ENCODE assay signal across 8 cellular contexts in genomic region chr4:103098746-103099421, GRCh38. TPM values are rescaled to one million over a fixed set of nuclear protein-coding genes. Genes with fewer than 3 reads are reported as not detected.
DNase-seq lines count a peak whose midpoint lies in the region; ATAC-seq and TF ChIP-seq lines count a peak whose summit lies in the region.

No MANE protein-coding gene starts in this region.

- H3K4me1 ChIP-seq in DND-41 (ENCODE audit: insufficient read depth, low read length) = peaks cover 24% of the 10 kb centered on the region

- H3K27ac Mint-ChIP-seq in progenitor cell of endocrine pancreas = peak overlapping the region; percentile 94

- TF ChIP-seq CTCF in DND-41 (IDR thresholded peaks at IDR 0.05; ENCODE audit: borderline replicate concordance, extremely low read depth, low read length, poor library complexity, severe bottlenecking) = no peak
- no peak for TF ChIP-seq CTCF in WI38 (IDR thresholded peaks at IDR 0.05; ENCODE audit: low read depth, low read length)
- TF ChIP-seq CTCF in progenitor cell of endocrine pancreas (IDR thresholded peaks at IDR 0.05; ENCODE audit: unreplicated experiment) = no peak

- peak overlapping the region; percentile 39 to 63; a peak in 3 of 4 replicates for H3K4me3 ChIP-seq in DND-41 (ENCODE audit: low read depth in 1 of 2, low read length in 2 of 2)
- H3K4me3 ChIP-seq in WI38 (ENCODE audit: low read depth, low read length) = peak overlapping the region; percentile 61

- H3K27me3 Mint-ChIP-seq in progenitor cell of endocrine pancreas = no peaks in the 10 kb centered on the region

- peak overlapping the region; percentile 79 for H2AFZ ChIP-seq in DND-41 (ENCODE audit: low read depth, low read length)

- H3K4me1 Mint-ChIP-seq in progenitor cell of endocrine pancreas (ENCODE audit: low read depth) = peaks cover 22% of the 10 kb centered on the region

- peak overlapping the region; percentile 88 for H3K4me2 ChIP-seq in DND-41 (ENCODE audit: insufficient read depth, low read length)

- no peaks in the 10 kb centered on the region for H3K9me3 Mint-ChIP-seq in progenitor cell of endocrine pancreas (ENCODE audit: low read depth)

- no peaks in the 10 kb centered on the region for H3K9me3 ChIP-seq in DND-41 (ENCODE audit: insufficient read depth, low read length, severe bottlenecking)

- peaks cover 3% of the 10 kb centered on the region; the same call in 1 of the 2 replicates for H3K36me3 ChIP-seq in DND-41 (ENCODE audit: insufficient read depth, low read length)

- peaks cover 22% of the 10 kb centered on the region for H3K79me2 ChIP-seq in DND-41 (ENCODE audit: insufficient read depth, low read length)

- H3K4me3 Mint-ChIP-seq in progenitor cell of endocrine pancreas (ENCODE audit: low read depth) = peak overlapping the region; percentile 84

- intact Hi-C loops in Right ventricle myocardium superior (cut with DNase I) = loop anchor here (5.0 to 10.0 kb wide), 2 partner anchors 474 to 647 kb away; no protein-coding TSS in a partner anchor

- no peaks in the 10 kb centered on the region for H4K20me1 ChIP-seq in DND-41 (ENCODE audit: insufficient read depth, low read length)

- no peak for DNase-seq in DND-41
- no peak for DNase-seq in Right ventricle myocardium superior
- DNase-seq in progenitor cell of endocrine pancreas (ENCODE audit: low spot score, unreplicated experiment) = no peak
- DNase-seq in NK-92 treated with Interleukin-12 subunit alpha and Interleukin-12 subunit beta, amount 100 ng/mL, for 24 hours (lab: John Stamatoyannopoulos, UW) = no peak
- no peak for DNase-seq in D341Med (ENCODE audit: low spot score)

- H3K27ac ChIP-seq in DND-41 (ENCODE audit: low read length) = peak overlapping the region; percentile 76

- no peaks in the 10 kb centered on the region for H3K27me3 ChIP-seq in DND-41 (ENCODE audit: insufficient read depth, low read length, poor library complexity)

- ATAC-seq in DND-41 (ENCODE audit: insufficient read depth, low read depth) (no peak; the same call in 2 of the 3 replicates), Right ventricle myocardium superior (ENCODE audit: poor library complexity) (peak; percentile 53), GM18907 (IDR thresholded peaks at IDR 0.05; ENCODE audit: unreplicated experiment) (no peak), HG03045 (IDR thresholded peaks at IDR 0.05; ENCODE audit: unreplicated experiment) (no peak)

- H3K36me3 Mint-ChIP-seq in progenitor cell of endocrine pancreas (ENCODE audit: insufficient read depth) = no peaks in the 10 kb centered on the region

- peak overlapping the region; percentile 64 for H3K9ac ChIP-seq in DND-41 (ENCODE audit: low read depth, low read length)

RNA-seq across cellular contexts. Expression of gene BDH2, which starts 0.8 kb away (rescaled TPM):
- total RNA-seq in Right ventricle myocardium superior (20.1 TPM), progenitor cell of endocrine pancreas (89.9 and 96.3 TPM in 2 replicates)

RNA-seq across cellular contexts. Expression of gene SLC9B2, which starts 22.3 kb away (rescaled TPM):
- total RNA-seq in Right ventricle myocardium superior = 2.4 TPM
- 4.0 and 7.0 TPM in 2 replicates for total RNA-seq in progenitor cell of endocrine pancreas
